In the genomic region with DNA sequence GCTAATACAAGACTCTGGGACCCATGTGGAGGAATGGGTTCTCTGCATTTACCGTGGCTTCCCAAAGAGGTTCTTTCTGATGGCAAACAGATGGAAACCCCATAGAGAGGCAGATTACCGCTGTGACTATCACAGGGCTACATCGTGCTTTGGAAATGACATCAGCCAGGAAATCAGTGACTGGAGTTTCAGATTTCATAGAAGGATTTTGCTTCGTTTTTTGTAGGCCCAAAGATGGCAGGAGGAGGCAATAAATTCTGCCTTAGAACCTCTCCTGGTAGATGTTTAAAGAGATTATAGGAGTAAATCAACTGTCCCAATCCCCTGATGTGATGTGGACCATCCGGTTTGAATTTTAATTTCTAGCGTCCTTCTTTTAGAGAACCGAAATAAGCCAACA, we compare ENCODE assay signal across 17 cellular contexts.
DNase-seq lines count a peak whose midpoint lies in the region; ATAC-seq, FAIRE-seq and TF ChIP-seq lines count a peak whose summit lies in the region.
"Had no signal": no experiment of that assay in that cellular context is flagged by ENCODE, and none has a peak within 500 bp of the region (broad histone marks: within the 10 kb centered on the region; RNA-seq: fewer than 3 reads in every experiment).

No MANE protein-coding gene starts in this region.

- H3K36me3 Mint-ChIP-seq in osteocyte (ENCODE audit: unreplicated experiment) = no peaks in the 10 kb centered on the region
- H3K36me3 Mint-ChIP-seq: natural killer cell had no signal

- intact Hi-C loops in Right ventricle myocardium inferior (cut with DNase I) = loop anchor here (10.0 kb wide), 1 partner anchor 118 kb away; no protein-coding TSS in a partner anchor

- no peaks in the 10 kb centered on the region for H3K9me3 Mint-ChIP-seq in osteocyte (ENCODE audit: unreplicated experiment)
- H3K9me3 Mint-ChIP-seq: natural killer cell had no signal

- ATAC-seq in GM18511 (IDR thresholded peaks at IDR 0.05; ENCODE audit: unreplicated experiment) (no peak), Right ventricle myocardium inferior (no peak), GM19328 (IDR thresholded peaks at IDR 0.05; ENCODE audit: unreplicated experiment) (no peak)
- ATAC-seq: left ventricle myocardium superior, natural killer cell had no signal

- peaks cover 10% of the 10 kb centered on the region for H3K4me1 Mint-ChIP-seq in osteocyte (ENCODE audit: unreplicated experiment)
- H3K4me1 Mint-ChIP-seq: CD8-positive, alpha-beta memory T cell; natural killer cell had no signal

- H3K4me3 ChIP-seq in choroid plexus epithelial cell (ENCODE audit: low read depth, low read length) = no peak overlapping the region

- peak overlapping the region; percentile 23 for H3K27ac Mint-ChIP-seq in osteocyte (ENCODE audit: unreplicated experiment)
- H3K27ac Mint-ChIP-seq: CD8-positive, alpha-beta memory T cell; natural killer cell had no signal

- H3K4me3 Mint-ChIP-seq in osteocyte (ENCODE audit: unreplicated experiment) = peak overlapping the region; percentile 6
- H3K4me3 Mint-ChIP-seq: CD8-positive, alpha-beta memory T cell; natural killer cell had no signal

- DNase-seq in GM12892 (ENCODE audit: insufficient read length) = no peak
- DNase-seq in NCI-H69 (lab: John Stamatoyannopoulos, UW) = peak; percentile 24
- DNase-seq in choroid plexus epithelial cell (ENCODE audit: low read depth) = peak; percentile 75
- DNase-seq in osteocyte (ENCODE audit: extremely low spot score, unreplicated experiment) = no peak
- no peak for DNase-seq in Right ventricle myocardium inferior (ENCODE audit: missing footprints)
- no peak for DNase-seq in superior temporal gyrus (ENCODE audit: extremely low spot score)
- DNase-seq: activated gamma-delta T cell; CD8-positive, alpha-beta memory T cell; left ventricle myocardium superior; natural killer cell; NCI-H345; SHP77; small intestine; substantia nigra had no signal

- H3K27me3 Mint-ChIP-seq in osteocyte (ENCODE audit: unreplicated experiment) = no peaks in the 10 kb centered on the region

- no peak for TF ChIP-seq CTCF in choroid plexus epithelial cell (conservative IDR thresholded peaks at IDR 0.05; ENCODE audit: low read depth, low read length)
- no peak for TF ChIP-seq CTCF in osteocyte (IDR thresholded peaks at IDR 0.05)

- TF ChIP-seq POLR2A in GM12892 (IDR thresholded peaks at IDR 0.05; ENCODE audit: low read depth, low read length) = no peak

- FAIRE-seq in GM12892 (lab: Jason Lieb, UNC) = peak; percentile 33
- FAIRE-seq: bronchial epithelial cell, small intestine had no signal

Comparison
In these comparisons a context has a peak if more than half of its experiments do, and no peak if none do; other contexts are left out.
1. DNase-seq: peak in NCI-H69 (single experiment) and choroid plexus epithelial cell (single experiment); none in GM12892 (single experiment), osteocyte (single experiment), Right ventricle myocardium inferior (single experiment) and superior temporal gyrus (single experiment).